17 cellular contexts compared by ENCODE assay signal in the genomic region with DNA sequence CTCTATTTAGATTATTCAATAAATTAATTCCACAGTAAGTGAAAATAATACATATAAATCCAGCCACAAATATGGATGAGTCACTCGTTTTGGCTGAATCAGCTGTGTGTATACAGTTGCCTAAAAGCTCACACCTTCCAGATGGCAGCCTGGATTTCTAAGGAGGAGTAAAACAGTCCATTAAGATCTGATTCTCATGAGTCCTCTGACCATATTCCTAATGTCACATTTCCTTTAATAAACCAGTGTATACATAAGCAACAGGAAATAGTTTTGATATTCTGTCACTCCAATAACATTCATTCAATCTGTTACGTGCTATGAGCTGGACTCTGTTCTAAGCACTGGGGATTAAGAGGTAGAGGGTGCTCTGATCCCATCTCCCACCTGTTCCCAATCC. TPM values are rescaled to one million over a fixed set of nuclear protein-coding genes. Genes with fewer than 3 reads are reported as not detected.
DNase-seq lines count a peak whose midpoint lies in the region; ATAC-seq, FAIRE-seq and TF ChIP-seq lines count a peak whose summit lies in the region.
"Had no signal": no experiment of that assay in that cellular context is flagged by ENCODE, and none has a peak within 500 bp of the region (broad histone marks: within the 10 kb centered on the region; RNA-seq: fewer than 3 reads in every experiment).

No MANE protein-coding gene starts in this region.

- DNase-seq in A172 (ENCODE audit: low spot score) (peak; percentile 55), HFF-Myc (ENCODE audit: extremely low read depth, low read depth) (peak; percentile 51), astrocyte (ENCODE audit: low read depth) (peak; percentile 83), fibroblast of villous mesenchyme (ENCODE audit: low read depth) (peak; percentile 91), left ventricle myocardium inferior (no peak), neural progenitor cell (ENCODE audit: low spot score) (no peak)
- DNase-seq in effector CD4-positive, alpha-beta T cell: no peak
- DNase-seq: 8988T, DMS153, Karpas-422, left cardiac atrium, NCI-H1930, NCI-H774, testis had no signal

- no peaks in the 10 kb centered on the region for H3K27me3 ChIP-seq in astrocyte (ENCODE audit: insufficient read depth, low read length)
- no peaks in the 10 kb centered on the region for H3K27me3 ChIP-seq in left ventricle myocardium inferior (ENCODE audit: low read depth)
- H3K27me3 ChIP-seq in neural progenitor cell: no peaks in the 10 kb centered on the region
- H3K27me3 ChIP-seq: testis had no signal

- peak; percentile 29 for FAIRE-seq in astrocyte (lab: Jason Lieb, UNC)
- FAIRE-seq: frontal cortex had no signal

- H3F3A ChIP-seq in neural progenitor cell (ENCODE audit: low read depth): no peaks in the 10 kb centered on the region

- H3K9me3 ChIP-seq in astrocyte (ENCODE audit: insufficient read depth, low read depth, low read length): no peaks in the 10 kb centered on the region
- H3K9me3 ChIP-seq in left ventricle myocardium inferior (replicated peaks): no peaks in the 10 kb centered on the region
- no peaks in the 10 kb centered on the region for H3K9me3 ChIP-seq in neural progenitor cell (ENCODE audit: low read depth)
- H3K9me3 ChIP-seq: testis had no signal

- H3K4me1 ChIP-seq in astrocyte (ENCODE audit: insufficient read depth, low read length) (peaks cover 11% of the 10 kb centered on the region), left ventricle myocardium inferior (no peaks in the 10 kb centered on the region), neural progenitor cell (no peaks in the 10 kb centered on the region)
- H3K4me1 ChIP-seq: testis had no signal

- H3K27me3 Mint-ChIP-seq in astrocyte (ENCODE audit: low read depth, unreplicated experiment): no peaks in the 10 kb centered on the region
- no peaks in the 10 kb centered on the region for H3K27me3 Mint-ChIP-seq in neural progenitor cell (ENCODE audit: insufficient read depth, low read depth)

- no peak overlapping the region for H2AFZ ChIP-seq in astrocyte (ENCODE audit: low read depth, low read length)
- no peak overlapping the region for H2AFZ ChIP-seq in neural progenitor cell (replicated peaks)

- H3K4me3 ChIP-seq in HFF-Myc (replicated peaks; ENCODE audit: low read depth, low read length) (no peak overlapping the region), astrocyte (ENCODE audit: insufficient read depth, low read depth, low read length) (no peak overlapping the region), fibroblast of villous mesenchyme (ENCODE audit: low read depth, low read length) (no peak overlapping the region), left ventricle myocardium inferior (no peak overlapping the region), neural progenitor cell (no peak overlapping the region)
- H3K4me3 ChIP-seq: smooth muscle cell, testis had no signal

- H3K9me3 Mint-ChIP-seq in astrocyte (ENCODE audit: unreplicated experiment): no peaks in the 10 kb centered on the region
- H3K9me3 Mint-ChIP-seq in neural progenitor cell: no peaks in the 10 kb centered on the region

- no peak overlapping the region for H3K27ac Mint-ChIP-seq in astrocyte (ENCODE audit: unreplicated experiment)
- no peak overlapping the region for H3K27ac Mint-ChIP-seq in neural progenitor cell

- intact Hi-C loops in left ventricle myocardium inferior (cut with micrococcal nuclease): no loop called here

- H3K4me1 Mint-ChIP-seq in astrocyte (ENCODE audit: low read depth, unreplicated experiment) (no peaks in the 10 kb centered on the region), neural progenitor cell (no peaks in the 10 kb centered on the region)

- TF ChIP-seq CTCF in HFF-Myc (IDR thresholded peaks at IDR 0.05; ENCODE audit: low read depth, low read length, missing control alignments) (no peak), astrocyte (IDR thresholded peaks at IDR 0.05; ENCODE audit: insufficient read depth, low read depth, low read length) (no peak), fibroblast of villous mesenchyme (IDR thresholded peaks at IDR 0.05; ENCODE audit: insufficient read depth, low read depth, low read length) (no peak), left ventricle myocardium inferior (IDR thresholded peaks at IDR 0.05; ENCODE audit: borderline replicate concordance) (no peak), neural progenitor cell (IDR thresholded peaks at IDR 0.05) (no peak)

- H3K4me3 Mint-ChIP-seq in astrocyte (ENCODE audit: unreplicated experiment) (no peak overlapping the region), neural progenitor cell (no peak overlapping the region)

- H4K20me1 ChIP-seq in astrocyte (ENCODE audit: insufficient read depth, low read length) (no peaks in the 10 kb centered on the region), neural progenitor cell (ENCODE audit: low read depth) (no peaks in the 10 kb centered on the region)

- H3K4me2 ChIP-seq in astrocyte (ENCODE audit: low read length) (no peak overlapping the region), neural progenitor cell (no peak overlapping the region)
- H3K4me2 ChIP-seq: smooth muscle cell had no signal

- peak overlapping the region; percentile 48 for H3K27ac ChIP-seq in astrocyte (ENCODE audit: low read depth, low read length)
- no peak overlapping the region for H3K27ac ChIP-seq in left ventricle myocardium inferior (replicated peaks)
- H3K27ac ChIP-seq in neural progenitor cell: no peak overlapping the region
- H3K27ac ChIP-seq: testis had no signal

- H3K9ac ChIP-seq in astrocyte (ENCODE audit: low read length) (no peak overlapping the region), neural progenitor cell (no peak overlapping the region)

- H3K79me2 ChIP-seq in astrocyte (ENCODE audit: insufficient read depth, low read length) (no peaks in the 10 kb centered on the region), neural progenitor cell (ENCODE audit: low read depth) (no peaks in the 10 kb centered on the region)

- H3K36me3 ChIP-seq in astrocyte (ENCODE audit: insufficient read depth, low read length): peaks cover 5% of the 10 kb centered on the region
- H3K36me3 ChIP-seq in left ventricle myocardium inferior: peaks cover 79% of the 10 kb centered on the region
- peaks cover 7% of the 10 kb centered on the region for H3K36me3 ChIP-seq in neural progenitor cell

- H3K36me3 Mint-ChIP-seq in astrocyte (ENCODE audit: low read depth, unreplicated experiment) (peaks cover 3% of the 10 kb centered on the region), neural progenitor cell (peaks cover 17% of the 10 kb centered on the region)

- no peak for ATAC-seq in HG03565 (IDR thresholded peaks at IDR 0.05; ENCODE audit: unreplicated experiment)
- ATAC-seq: left cardiac atrium had no signal

RNA-seq across cellular contexts. Expression of a gene that starts 21.8 kb away (rescaled TPM):
- total RNA-seq in A172 (2014; rRNA removed; shearing (Covaris generic)): 15.2 and 23.0 TPM in 2 replicates
- total RNA-seq in astrocyte: 10.8 and 10.9 TPM in 2 replicates
- total RNA-seq in fibroblast of villous mesenchyme: 13.0 and 13.5 TPM in 2 replicates
- total RNA-seq in left ventricle myocardium inferior: 7.8 TPM
- total RNA-seq in neural progenitor cell (ENCODE audit: low replicate concordance): 33.7 and 47.2 TPM in 2 replicates

RNA-seq across cellular contexts. Expression of a gene that starts 57.0 kb away (rescaled TPM):
- not detected in 2 replicates for total RNA-seq in A172 (2014; rRNA removed; shearing (Covaris generic))
- not detected in 2 replicates for total RNA-seq in astrocyte
- total RNA-seq in fibroblast of villous mesenchyme: not detected in 2 replicates
- total RNA-seq in left ventricle myocardium inferior: not detected
- total RNA-seq in neural progenitor cell (ENCODE audit: low replicate concordance): not detected in 2 replicates
- total RNA-seq: frontal cortex, left cardiac atrium, smooth muscle cell, testis had no signal

Comparison
In these comparisons a context has a peak if more than half of its experiments do, and no peak if none do; other contexts are left out.
1. DNase-seq: peak in A172 (single experiment), HFF-Myc (single experiment), astrocyte (single experiment) and fibroblast of villous mesenchyme (single experiment); none in left ventricle myocardium inferior (single experiment), effector CD4-positive, alpha-beta T cell (single experiment) and neural progenitor cell (single experiment).